Comparison of ENCODE assay signal across 8 cellular contexts in the genomic region with DNA sequence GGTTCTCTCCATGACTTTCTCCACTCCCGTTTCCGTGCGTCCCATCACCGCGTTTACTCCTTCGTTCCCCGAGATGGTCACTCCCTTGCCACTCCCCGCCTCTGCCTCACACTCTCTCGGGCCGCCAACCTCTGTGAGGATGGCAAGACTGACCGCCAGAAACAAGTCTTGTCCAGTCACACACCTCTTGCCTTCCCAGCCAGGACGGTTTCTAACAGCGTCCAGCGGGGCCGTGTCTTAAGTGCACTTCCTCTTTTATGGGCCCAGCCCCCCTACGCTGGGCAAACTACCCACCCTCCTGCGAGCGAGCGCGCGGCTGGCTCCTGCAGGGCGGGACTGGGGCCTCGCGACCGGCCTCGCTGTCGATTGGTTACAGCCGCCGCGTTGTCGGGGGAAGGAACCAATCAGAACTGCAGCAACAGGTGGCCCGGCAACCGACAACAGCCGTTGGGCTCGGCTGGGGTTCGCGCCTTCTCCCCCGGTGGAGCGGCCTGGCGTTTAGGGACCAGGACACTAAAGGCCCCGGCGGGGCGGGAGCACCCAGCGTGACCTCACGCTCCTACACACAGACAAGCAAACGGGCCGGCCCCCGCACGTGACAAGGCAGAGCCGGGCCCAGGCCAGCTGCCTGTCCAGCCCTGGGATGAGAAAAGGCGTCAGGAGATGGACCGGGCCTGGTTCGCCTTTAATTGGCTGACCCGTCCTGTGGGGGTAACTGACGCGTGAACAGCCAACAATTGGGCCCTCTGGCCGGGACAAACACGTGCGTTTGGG. TPM values are rescaled to one million over a fixed set of nuclear protein-coding genes. Genes with fewer than 3 reads are reported as not detected.
A peak's percentile ranks its signal among the peaks of the same experiment; 100 is the strongest.
DNase-seq lines count a peak whose midpoint lies in the region; ATAC-seq and TF ChIP-seq lines count a peak whose summit lies in the region.

No MANE protein-coding gene starts in this region.

- peak overlapping the region; percentile 1; the same call in 1 of the 2 replicates for H4K5ac ChIP-seq in IMR-90 (ENCODE audit: low read depth, low read length)

- TF ChIP-seq CTCF in IMR-90 (conservative IDR thresholded peaks at IDR 0.05; ENCODE audit: low read depth, low read length) (no peak), OCI-LY7 (conservative IDR thresholded peaks at IDR 0.05; ENCODE audit: low read length) (no peak)

- H3K27me3 ChIP-seq in IMR-90 (ENCODE audit: control insufficient read depth, insufficient read depth, low read length) (no peaks in the 10 kb centered on the region), esophagus (ENCODE audit: control insufficient read depth in 1 of 2, insufficient read depth in 2 of 2, low read length in 2 of 2) (no peaks in the 10 kb centered on the region), mucosa of stomach (ENCODE audit: control insufficient read depth, insufficient read depth, low read length) (no peaks in the 10 kb centered on the region)

- 0 out of 4 replicates have a peak, but pooled peaks cover 0 to 10% of the 10 kb centered on the region in 2 experiments for H3K79me1 ChIP-seq in IMR-90 (ENCODE audit: low read depth in 1 of 2, low read length in 2 of 2)

- H2AK5ac ChIP-seq in IMR-90 (ENCODE audit: low read depth, low read length), result peak overlapping the region; percentile 16; the same call in 1 of the 2 replicates

- peaks cover 55% of the 10 kb centered on the region for H3K79me2 ChIP-seq in OCI-LY7 (ENCODE audit: insufficient read depth, low read depth, low read length)

- H3K4me3 ChIP-seq in IMR-90 (ENCODE audit: insufficient read depth, low read depth, low read length) (peak overlapping the region; percentile 58), OCI-LY7 (ENCODE audit: low read depth, low read length, poor library complexity, severe bottlenecking) (peak overlapping the region; percentile 91), esophagus (ENCODE audit: low read depth in 1 of 2, low read length in 2 of 2) (peak overlapping the region; percentile 49 to 53), mucosa of stomach (ENCODE audit: low read length) (peak overlapping the region; percentile 84)

- no peaks in the 10 kb centered on the region for H3K9me2 ChIP-seq in OCI-LY7 (ENCODE audit: insufficient read depth, low read length)

- peak overlapping the region; percentile 63; the same call in 1 of the 3 replicates for H2BK15ac ChIP-seq in IMR-90 (ENCODE audit: low read depth, low read length)

- BruUV-seq in IMR-90 (replicated peaks; lab: Mats Ljungman, UMichigan) (no TSS peak), OCI-LY7 (replicated peaks; lab: Mats Ljungman, UMichigan) (no TSS peak)

- peak overlapping the region; percentile 27; the same call in 1 of the 2 replicates for H2BK120ac ChIP-seq in IMR-90 (ENCODE audit: low read depth, low read length)

- TF ChIP-seq RAD21 in IMR-90 (IDR thresholded peaks at IDR 0.05; ENCODE audit: low read length), result no peak

- H3K36me3 ChIP-seq in IMR-90 (ENCODE audit: control insufficient read depth, insufficient read depth, low read length) (no peaks in the 10 kb centered on the region), OCI-LY7 (ENCODE audit: insufficient read depth, low read length) (peaks cover 38% of the 10 kb centered on the region), esophagus (ENCODE audit: control insufficient read depth in 2 of 2, insufficient read depth in 2 of 2, low read length in 1 of 2) (no peaks in the 10 kb centered on the region), mucosa of stomach (ENCODE audit: control insufficient read depth, insufficient read depth, low read length) (no peaks in the 10 kb centered on the region)

- H2AFZ ChIP-seq in IMR-90 (replicated peaks; ENCODE audit: low read length, poor library complexity) (peak overlapping the region; percentile 99), OCI-LY7 (ENCODE audit: low read length) (peak overlapping the region; percentile 21; the same call in 1 of the 2 replicates)

- H2BK5ac ChIP-seq in IMR-90 (ENCODE audit: low read depth, low read length, poor library complexity, severe bottlenecking), result peak overlapping the region; percentile 49

- H4K91ac ChIP-seq in IMR-90 (ENCODE audit: insufficient read depth, low read depth, low read length), result peak overlapping the region; percentile 91

- intact Hi-C loops in IMR-90 (cut with micrococcal nuclease), result loop anchor here (10.0 kb wide), 1 partner anchor 332 kb away; a partner anchor contains a TSS
- intact Hi-C loops in OCI-LY7 (cut with micrococcal nuclease; ENCODE audit: unreplicated experiment), result loop anchor here (1.0 to 10.0 kb wide), 5 partner anchors 11 to 828 kb away; a partner anchor contains a TSS

- 2% methylated on average over 20 of the region's 59 CpGs; no CpG with 5 or more reads in 1 of the 2 experiments for WGBS in IMR-90 (ENCODE audit: extremely low coverage in 2 of 2, insufficient read length in 1 of 2), 2 experiments
- WGBS in esophagus, 2 donors, result 1% methylated on average over 55 to 59 of the region's 59 CpGs

- peak overlapping the region; percentile 94 for H2AK9ac ChIP-seq in IMR-90 (replicated peaks; ENCODE audit: low read depth, low read length, poor library complexity)

- POLR2A ChIA-PET in IMR-90 (lab: Charles Lee; ENCODE audit: unreplicated experiment) (no interaction called here), OCI-LY7 (lab: Charles Lee) (interaction anchor here (0.6 to 6.4 kb wide), 8 partner anchors 8 to 187 kb away, joined by 3 to 46 read pairs (median 16); a partner anchor contains a TSS)

- peak overlapping the region; percentile 25; the same call in 1 of the 2 replicates for H3K56ac ChIP-seq in IMR-90 (ENCODE audit: extremely low read depth, insufficient read depth, low read length)

- H3K4me2 ChIP-seq in IMR-90 (ENCODE audit: low read depth, low read length) (peak overlapping the region; percentile 82), OCI-LY7 (ENCODE audit: low read length) (peak overlapping the region; percentile 96)

- peak overlapping the region; percentile 54 for H3K14ac ChIP-seq in IMR-90 (replicated peaks; ENCODE audit: low read depth, low read length)

- dilution Hi-C loops in IMR-90 (cut with HindIII; ENCODE audit: low sequenced_read_pairs, unreplicated experiment), result no loop called here

- TF ChIP-seq POLR2A in IMR-90 (IDR thresholded peaks at IDR 0.05; ENCODE audit: low read depth, low read length), result peak; percentile 43; the same call in 1 of the 2 replicates

- peaks cover 3% of the 10 kb centered on the region; the same call in 1 of the 2 replicates for H4K20me1 ChIP-seq in IMR-90 (ENCODE audit: insufficient read depth, low read length)
- peaks cover 20% of the 10 kb centered on the region for H4K20me1 ChIP-seq in OCI-LY7 (ENCODE audit: insufficient read depth, low read length)

- peaks cover 9% of the 10 kb centered on the region; the same call in 1 of the 2 replicates for H3K9me1 ChIP-seq in IMR-90 (ENCODE audit: insufficient read depth, low read length)

- no peaks in the 10 kb centered on the region; the same call in 1 of the 2 replicates for H3K4me1 ChIP-seq in IMR-90 (ENCODE audit: control insufficient read depth, insufficient read depth, low read length)
- H3K4me1 ChIP-seq in OCI-LY7 (ENCODE audit: insufficient read depth, low read length, poor library complexity, severe bottlenecking), result peaks cover 65% of the 10 kb centered on the region
- no peaks in the 10 kb centered on the region for H3K4me1 ChIP-seq in esophagus (ENCODE audit: control insufficient read depth in 2 of 2, insufficient read depth in 2 of 2, low read length in 1 of 2)
- peaks cover 43% of the 10 kb centered on the region for H3K4me1 ChIP-seq in mucosa of stomach (ENCODE audit: control insufficient read depth, insufficient read depth, low read length)

- peak overlapping the region; percentile 29 for H3K27ac ChIP-seq in IMR-90 (ENCODE audit: insufficient read depth, low read length)
- H3K27ac ChIP-seq in OCI-LY7 (ENCODE audit: low read depth, low read length, poor library complexity, severe bottlenecking), result peak overlapping the region; percentile 91
- peak overlapping the region; percentile 90 to 93 for H3K27ac ChIP-seq in esophagus (ENCODE audit: low read depth in 2 of 2, low read length in 1 of 2)

- H3K23ac ChIP-seq in IMR-90 (ENCODE audit: low read depth, low read length), result peak overlapping the region; percentile 44; the same call in 1 of the 2 replicates

- peak overlapping the region; percentile 38 to 89 for H4K8ac ChIP-seq in IMR-90 (ENCODE audit: low read depth in 2 of 2, low read length in 2 of 2)

- DNase-seq in DMS153 (lab: John Stamatoyannopoulos, UW), result peak; percentile 96
- peak; percentile 85 for DNase-seq in IMR-90
- peak; percentile 98 for DNase-seq in OCI-LY7 (ENCODE audit: low spot score)
- peak; percentile 93 for DNase-seq in activated T-cell treated with anti-CD3 and anti-CD28 coated beads for 48 hours (ENCODE audit: low read depth)
- peak; percentile 75 to 84 for DNase-seq in stimulated activated CD8-positive, alpha-beta memory T cell treated with anti-CD3 and anti-CD28 coated beads, Interleukin-4, amount 100 ng/mL, for 4 hours (ENCODE audit: low read depth in 2 of 2, low spot score in 1 of 2)

- peak; percentile 65 for ATAC-seq in GM21529 (IDR thresholded peaks at IDR 0.05; ENCODE audit: unreplicated experiment)
- ATAC-seq in IMR-90 (ENCODE audit: low read depth), result peak; percentile 93

- peak overlapping the region; percentile 22; the same call in 1 of the 2 replicates for H3K9ac ChIP-seq in IMR-90 (ENCODE audit: low read depth, low read length)
- peak overlapping the region; percentile 80 for H3K9ac ChIP-seq in mucosa of stomach (ENCODE audit: low read length)

- H3K4ac ChIP-seq in IMR-90 (ENCODE audit: low read depth, low read length), result peak overlapping the region; percentile 59

- CTCF ChIA-PET in IMR-90 (lab: Yijun Ruan, JAX), result no interaction called here
- CTCF ChIA-PET in OCI-LY7 (lab: Charles Lee; ENCODE audit: unreplicated experiment), result interaction anchor here (1.1 to 1.6 kb wide), 3 partner anchors 8 to 14 kb away, joined by 4 to 6 read pairs (median 5); no protein-coding TSS in a partner anchor

- H3K18ac ChIP-seq in IMR-90 (ENCODE audit: low read depth, low read length), result 0 out of 2 replicates have a peak overlapping the region, but pooled peaks have one; percentile 0

- H3K9me3 ChIP-seq in IMR-90 (ENCODE audit: control insufficient read depth, insufficient read depth, low read length), result no peaks in the 10 kb centered on the region
- no peaks in the 10 kb centered on the region for H3K9me3 ChIP-seq in OCI-LY7 (ENCODE audit: low read length)
- H3K9me3 ChIP-seq in esophagus (ENCODE audit: control insufficient read depth in 2 of 2, insufficient read depth in 1 of 2, low read depth in 1 of 2, low read length in 1 of 2), result no peaks in the 10 kb centered on the region
- no peaks in the 10 kb centered on the region for H3K9me3 ChIP-seq in mucosa of stomach (ENCODE audit: control insufficient read depth, low read length)

- in situ Hi-C loops in IMR-90 (cut with MboI; ENCODE audit: low sequenced_read_pairs), result no loop called here

- no peak overlapping the region for H2BK20ac ChIP-seq in IMR-90 (ENCODE audit: low read depth, low read length)

RNA-seq across cellular contexts. Expression of a gene that starts 0.5 kb away (rescaled TPM):
- total RNA-seq in IMR-90 (2012; rRNA removed) (2.0 and 2.2 TPM in 2 replicates), OCI-LY7 (2022) (358 and 389 TPM in 2 replicates)
- polyA plus RNA-seq in IMR-90 (2012; rRNA removed) (11.9 and 12.0 TPM in 2 replicates), esophagus (1 to 10 TPM; 3.0 to 5.0 TPM)
- 11.1 and 16.7 TPM in 2 replicates for polyA plus RNA-seq in IMR-90 (2012; cell fraction: cytosol; rRNA removed)
- polyA plus RNA-seq in IMR-90 (2012; cell fraction: nucleus; rRNA removed; ENCODE audit: low replicate concordance), result 5.0 and 5.4 TPM in 2 replicates
- 82.7 and 145 TPM in 2 replicates for total RNA-seq in OCI-LY7 (2014; rRNA removed; shearing (Covaris generic))

RNA-seq across cellular contexts. Expression of a gene that starts 25.7 kb away (rescaled TPM):
- under 0.01 TPM in 2 replicates for total RNA-seq in IMR-90 (2012; rRNA removed)
- 0.80 TPM in 2 replicates for polyA plus RNA-seq in IMR-90 (2012; rRNA removed)
- 0.05 and 0.24 TPM in 2 replicates for polyA plus RNA-seq in IMR-90 (2012; cell fraction: cytosol; rRNA removed)
- polyA plus RNA-seq in IMR-90 (2012; cell fraction: nucleus; rRNA removed; ENCODE audit: low replicate concordance), result 5.7 and 10.3 TPM in 2 replicates
- 1.5 and 3.2 TPM in 2 replicates for total RNA-seq in OCI-LY7 (2014; rRNA removed; shearing (Covaris generic))
- total RNA-seq in OCI-LY7 (2022), result 1.8 and 2.4 TPM in 2 replicates
- polyA plus RNA-seq in esophagus, result 1 to 10 TPM in 1 of 2 donors, under 1 TPM in 1; 0.41 to 1.4 TPM

RNA-seq across cellular contexts. Expression of a gene that starts 32.4 kb away (rescaled TPM):
- total RNA-seq in IMR-90 (2012; rRNA removed), result 0.18 and 0.28 TPM in 2 replicates
- polyA plus RNA-seq in IMR-90 (2012; rRNA removed), result 0.10 and 0.48 TPM in 2 replicates
- 0.14 TPM in 1 of 2 replicates, not detected in the other for polyA plus RNA-seq in IMR-90 (2012; cell fraction: cytosol; rRNA removed)
- polyA plus RNA-seq in IMR-90 (2012; cell fraction: nucleus; rRNA removed; ENCODE audit: low replicate concordance), result 0.15 and 0.33 TPM in 2 replicates
- not detected in 2 replicates for total RNA-seq in OCI-LY7 (2014; rRNA removed; shearing (Covaris generic))
- total RNA-seq in OCI-LY7 (2022), result 0.29 and 0.81 TPM in 2 replicates
- polyA plus RNA-seq in esophagus, result not detected

Comparison
In these comparisons a context has a peak if more than half of its experiments do, and no peak if none do; other contexts are left out.
1. Peak in every context shown above with its lines: DNase-seq, ATAC-seq, H3K4me3 ChIP-seq and H3K27ac ChIP-seq.
2. H3K27ac ChIP-seq: peak in every context shown above with its lines; median percentile 92 in esophagus; 91 in OCI-LY7; 29 in IMR-90.
3. RNA of a gene that starts 0.5 kb away (total RNA-seq): 82.7 to 389 TPM in OCI-LY7; 2.0 to 2.2 TPM in IMR-90; every median in the first group is over 10 times any median in the second.